Comparison of ENCODE assay signal across 8 cellular contexts in genomic region chr1:46340404-46341221, GRCh38. TPM values are rescaled to one million over a fixed set of nuclear protein-coding genes. Genes with fewer than 3 reads are reported as not detected.
DNase-seq lines count a peak whose midpoint lies in the region; ATAC-seq and TF ChIP-seq lines count a peak whose summit lies in the region.

Gene NSUN4, plus strand, starts transcription at chr1:46340807. Its CDS starts 20 bp downstream, at chr1:46340827.

- ATAC-seq in GM23338 (peak; percentile 95), RWPE2 (ENCODE audit: low read depth) (peak; percentile 87)
- ATAC-seq in natural killer cell treated with Interleukin-12 subunit alpha and Interleukin-12 subunit beta and Interleukin-15 and Interleukin-18, amount 100 ng/mL, for 72 hours = peak; percentile 94 to 95
- ATAC-seq in stimulated activated naive CD8-positive, alpha-beta T cell treated with anti-CD3 and anti-CD28 coated beads, Interleukin-15, Interleukin-2, amounts not matched to agents 100 U/mL and 50 U/mL, for 24 hours = peak; percentile 93

- peak within 1 kb of the TSS; percentile 84 for H3K4me2 ChIP-seq in GM23338

- peaks cover 11% of the 10 kb centered on the region for H3F3A ChIP-seq in GM23338 (replicated peaks; ENCODE audit: low read depth)

- peak; percentile 75 to 78 for TF ChIP-seq CTCF in GM23338 (conservative IDR thresholded peaks at IDR 0.05; ENCODE audit: low read depth in 2 of 2)
- peak; percentile 84 for TF ChIP-seq CTCF in LNCAP (IDR thresholded peaks at IDR 0.05)
- TF ChIP-seq CTCF in RWPE2 (IDR thresholded peaks at IDR 0.05; ENCODE audit: poor library complexity, severe bottlenecking) = peak; percentile 88

- peak within 1 kb of the TSS; percentile 92 for H3K4me3 Mint-ChIP-seq in GM23338
- H3K4me3 Mint-ChIP-seq in natural killer cell treated with Interleukin-12 subunit alpha and Interleukin-12 subunit beta and Interleukin-15 and Interleukin-18, amount 100 ng/mL, for 72 hours = peak within 1 kb of the TSS; percentile 98

- H3K36me3 Mint-ChIP-seq in GM23338 (ENCODE audit: low read depth) = peaks cover 30% of the 10 kb centered on the region
- H3K36me3 Mint-ChIP-seq in natural killer cell treated with Interleukin-12 subunit alpha and Interleukin-12 subunit beta and Interleukin-15 and Interleukin-18, amount 100 ng/mL, for 72 hours = peaks cover 5% of the 10 kb centered on the region

- H3K36me3 ChIP-seq in GM23338 (ENCODE audit: insufficient read depth) (peaks cover 13% of the 10 kb centered on the region; the same call in 1 of the 2 replicates), RWPE2 (ENCODE audit: low read depth) (peaks cover 23% of the 10 kb centered on the region)

- peak; percentile 97 for DNase-seq in EL
- DNase-seq in GM23338 (ENCODE audit: low spot score) = peak; percentile 92
- peak; percentile 87 for DNase-seq in RWPE2 (ENCODE audit: low spot score)
- DNase-seq in activated T-helper 9 cell treated with anti-CD3 and anti-CD28 coated beads, Interleukin-2, amount 50 U/mL, for 16 hours (ENCODE audit: low read depth) = peak; percentile 76
- DNase-seq in fibroblast of peridontal ligament (ENCODE audit: extremely low read depth) = peak; percentile 98
- DNase-seq in natural killer cell treated with Interleukin-12 subunit alpha and Interleukin-12 subunit beta and Interleukin-15 and Interleukin-18, amount 100 ng/mL, for 72 hours (ENCODE audit: low spot score) = peak; percentile 87
- DNase-seq in stimulated activated naive CD8-positive, alpha-beta T cell treated with anti-CD3 and anti-CD28 coated beads, Interleukin-15, Interleukin-2, amounts not matched to agents 100 U/mL and 50 U/mL, for 24 hours = peak; percentile 87

- peak within 1 kb of the TSS; percentile 85 for H2AFZ ChIP-seq in GM23338

- H3K4me1 ChIP-seq in GM23338 (ENCODE audit: insufficient read depth) (peaks cover 14% of the 10 kb centered on the region), RWPE2 (ENCODE audit: insufficient read depth, poor library complexity, severe bottlenecking) (peaks cover 10% of the 10 kb centered on the region)

- peak within 1 kb of the TSS; percentile 99 for H3K27ac Mint-ChIP-seq in GM23338
- H3K27ac Mint-ChIP-seq in natural killer cell treated with Interleukin-12 subunit alpha and Interleukin-12 subunit beta and Interleukin-15 and Interleukin-18, amount 100 ng/mL, for 72 hours = peak within 1 kb of the TSS; percentile 98 to 100

- H3K27me3 ChIP-seq in GM23338 (ENCODE audit: insufficient read depth) (no peaks in the 10 kb centered on the region), RWPE2 (ENCODE audit: insufficient read depth, poor library complexity, severe bottlenecking) (no peaks in the 10 kb centered on the region)

- no peaks in the 10 kb centered on the region for H3K9me3 Mint-ChIP-seq in GM23338
- H3K9me3 Mint-ChIP-seq in natural killer cell treated with Interleukin-12 subunit alpha and Interleukin-12 subunit beta and Interleukin-15 and Interleukin-18, amount 100 ng/mL, for 72 hours = no peaks in the 10 kb centered on the region

- peaks cover 18% of the 10 kb centered on the region; the same call in 2 of the 3 replicates for H3K4me1 Mint-ChIP-seq in GM23338
- H3K4me1 Mint-ChIP-seq in natural killer cell treated with Interleukin-12 subunit alpha and Interleukin-12 subunit beta and Interleukin-15 and Interleukin-18, amount 100 ng/mL, for 72 hours (ENCODE audit: low read depth in 2 of 2) = peaks cover 37 to 49% of the 10 kb centered on the region in 2 donors

- peaks cover 20% of the 10 kb centered on the region for H3K79me2 ChIP-seq in GM23338 (replicated peaks; ENCODE audit: insufficient read depth)

- no peaks in the 10 kb centered on the region for H4K20me1 ChIP-seq in GM23338 (replicated peaks; ENCODE audit: insufficient read depth)

- peak within 1 kb of the TSS; percentile 81 for H3K4me3 ChIP-seq in GM23338
- H3K4me3 ChIP-seq in RWPE2 (ENCODE audit: severe bottlenecking) = peak within 1 kb of the TSS; percentile 85

- peaks cover 13% of the 10 kb centered on the region for H3K27me3 Mint-ChIP-seq in GM23338 (ENCODE audit: insufficient read depth, low read depth, poor library complexity)
- no peaks in the 10 kb centered on the region for H3K27me3 Mint-ChIP-seq in natural killer cell treated with Interleukin-12 subunit alpha and Interleukin-12 subunit beta and Interleukin-15 and Interleukin-18, amount 100 ng/mL, for 72 hours

- no peaks in the 10 kb centered on the region for H3K9me3 ChIP-seq in RWPE2 (ENCODE audit: severe bottlenecking)

- peak within 1 kb of the TSS; percentile 100 for H3K27ac ChIP-seq in GM23338 (ENCODE audit: low read depth)
- H3K27ac ChIP-seq in RWPE2 (ENCODE audit: poor library complexity, severe bottlenecking) = peak within 1 kb of the TSS; percentile 92

- H3K9me2 ChIP-seq in GM23338 (ENCODE audit: insufficient read depth) = no peaks in the 10 kb centered on the region

TF ChIP-seq in GM23338, 12 proteins besides CTCF, POLR2A, EP300 and RAD21 (continues in another document):
- no peak for TF ChIP-seq ZNF462 (CRISPR knock-in tag; IDR thresholded peaks at IDR 0.05)

RNA-seq across cellular contexts. Expression of gene NSUN4, which starts in this region (rescaled TPM):
- 11.6 and 18.6 TPM in 2 replicates for total RNA-seq in GM23338 (2014; rRNA removed; shearing (Covaris generic))
- 7.4 and 8.9 TPM in 2 replicates for polyA plus RNA-seq in GM23338 (2016; fragmentation: Nextera tagmentation; extraction: Ambion mirVana)
- 10 to 100 TPM; 24.0 to 43.8 TPM for total RNA-seq in natural killer cell treated with Interleukin-12 subunit alpha and Interleukin-12 subunit beta and Interleukin-15 and Interleukin-18, amount 100 ng/mL, for 72 hours

Comparison
In these comparisons a context has a peak if more than half of its experiments do, and no peak if none do; other contexts are left out.
1. Peak in every context shown above with its lines: DNase-seq, ATAC-seq, H3K4me3 ChIP-seq and H3K27ac ChIP-seq.